9 cellular contexts compared by ENCODE assay signal in genomic region chr5:160507181-160507811, GRCh38.
DNase-seq lines count a peak whose midpoint lies in the region; TF ChIP-seq lines count a peak whose summit lies in the region.
"Had no signal": no experiment of that assay in that cellular context is flagged by ENCODE, and none has a peak within 500 bp of the region (broad histone marks: within the 10 kb centered on the region; RNA-seq: fewer than 3 reads in every experiment).

No MANE protein-coding gene starts in this region.

- no peaks in the 10 kb centered on the region for H3K27me3 ChIP-seq in transverse colon
- no peaks in the 10 kb centered on the region for H3K27me3 ChIP-seq in vagina

- WGBS in transverse colon (ENCODE audit: low coverage in 1 of 2), 2 donors, result 63 to 71% methylated on average over 5 to 7 of the region's 7 CpGs

- POLR2A ChIA-PET in AG04449 (lab: Yijun Ruan, JAX), result no interaction called here

- no peak for TF ChIP-seq EP300 in transverse colon (IDR thresholded peaks at IDR 0.05; ENCODE audit: low read depth)

- intact Hi-C loops in transverse colon (cut with DNase I; ENCODE audit: low total_unique reads), result no loop called here
- intact Hi-C loops in vagina (cut with DNase I), result no loop called here

- CTCF ChIA-PET in AG04449 (lab: Yijun Ruan, JAX), result interaction anchor here (0.7 to 5.7 kb wide), 9 partner anchors 7 to 68 kb away, joined by 3 to 58 read pairs (median 5); no protein-coding TSS in a partner anchor

- TF ChIP-seq POLR2A in transverse colon (IDR thresholded peaks at IDR 0.05), result no peak
- no peak for TF ChIP-seq POLR2A in vagina (IDR thresholded peaks at IDR 0.05)

- H3K27ac ChIP-seq in transverse colon, result no peak overlapping the region
- H3K27ac ChIP-seq in vagina, result no peak overlapping the region

- H3K4me3 ChIP-seq in AG04449 (ENCODE audit: low read depth, low read length) (no peak overlapping the region), transverse colon (no peak overlapping the region), vagina (no peak overlapping the region)
- H3K4me3 ChIP-seq: lung had no signal

- DNase-seq in AG04449 (ENCODE audit: low read depth, low spot score) (peak; percentile 4), H4 (ENCODE audit: low spot score) (peak; percentile 32), SW480 (ENCODE audit: low spot score) (peak; percentile 25), globus pallidus (ENCODE audit: low spot score) (peak; percentile 49), mucosa of gallbladder (ENCODE audit: low spot score) (no peak), middle frontal gyrus (ENCODE audit: extremely low spot score, low spot score) (no peak), transverse colon (no peak), vagina (ENCODE audit: extremely low spot score in 2 of 2) (no peak)

- H3K9me3 ChIP-seq in transverse colon, result no peaks in the 10 kb centered on the region
- no peaks in the 10 kb centered on the region for H3K9me3 ChIP-seq in vagina

- in situ Hi-C loops in transverse colon (cut with MboI; ENCODE audit: low pct_ligation_motif_present in 1 of 4, low pct_unique_long_range_greater_than_20kb in 1 of 4, low sequenced_read_pairs in 3 of 4), result loop anchor here in 1 of 4 donors (25.0 kb wide), 1 partner anchor 280 kb away; no protein-coding TSS in a partner anchor

- TF ChIP-seq CTCF in AG04449 (IDR thresholded peaks at IDR 0.05; ENCODE audit: insufficient read depth, low read length, missing control alignments) (no peak), transverse colon (IDR thresholded peaks at IDR 0.05) (no peak), vagina (IDR thresholded peaks at IDR 0.05) (no peak)

- H3K4me1 ChIP-seq in transverse colon (peaks cover 0 to 8% (median 0%) of the 10 kb centered on the region in 4 donors), vagina (no peaks in the 10 kb centered on the region)

- H3K36me3 ChIP-seq in transverse colon, result no peaks in the 10 kb centered on the region
- H3K36me3 ChIP-seq in vagina, result no peaks in the 10 kb centered on the region

Comparison
In these comparisons a context has a peak if more than half of its experiments do, and no peak if none do; other contexts are left out.
1. DNase-seq: peak in AG04449 (single experiment), H4 (single experiment), SW480 (single experiment) and globus pallidus (single experiment); none in mucosa of gallbladder (single experiment), middle frontal gyrus (single experiment), transverse colon (single experiment) and vagina (0 of 2).